ENCODE assay signal across 8 cellular contexts in the genomic region with DNA sequence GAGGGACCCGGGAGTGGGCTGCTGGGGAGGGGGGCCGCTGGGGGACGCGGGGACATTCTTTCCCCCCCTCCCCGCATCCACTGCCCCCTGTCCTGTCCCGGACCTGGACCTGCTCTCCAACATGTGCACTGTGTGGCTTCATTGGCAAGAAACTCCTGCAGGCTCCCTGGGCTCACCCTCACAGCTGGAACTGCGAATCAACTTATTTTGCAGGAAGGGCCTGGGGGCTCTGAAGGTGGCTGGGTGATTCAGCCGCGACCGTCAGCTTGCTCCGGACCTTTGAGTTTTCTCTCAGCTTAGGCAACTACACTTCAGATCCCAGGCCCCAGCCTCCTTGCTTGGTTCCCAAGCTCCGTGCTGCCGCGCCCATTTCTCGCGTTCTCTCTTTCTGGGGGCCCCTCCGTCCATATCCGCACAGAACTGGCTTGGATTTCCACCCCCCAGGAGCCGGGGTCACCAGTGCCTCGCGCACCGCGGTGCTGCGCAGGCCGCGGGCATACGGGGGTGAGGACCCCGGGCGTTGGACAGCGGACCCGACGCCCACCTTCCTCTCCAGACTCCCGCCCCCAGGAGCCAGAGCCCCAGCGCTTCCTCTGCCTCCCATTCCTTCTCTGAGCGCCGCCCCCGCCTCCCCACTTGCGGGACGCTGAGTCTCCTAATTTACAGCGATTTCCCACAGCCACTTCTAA. TPM values are rescaled to one million over a fixed set of nuclear protein-coding genes. Genes with fewer than 3 reads are reported as not detected.
DNase-seq lines count a peak whose midpoint lies in the region; ATAC-seq and TF ChIP-seq lines count a peak whose summit lies in the region.

No MANE protein-coding gene starts in this region.

- H4K20me1 ChIP-seq in KMS-11 (ENCODE audit: insufficient read depth): peaks cover 3% of the 10 kb centered on the region; the same call in 1 of the 2 replicates

- peak overlapping the region; percentile 35; the same call in 1 of the 2 replicates for H2AFZ ChIP-seq in KMS-11 (ENCODE audit: low read depth)

- H3K27ac ChIP-seq in KMS-11 (peak overlapping the region; percentile 79), upper lobe of left lung (peak overlapping the region; percentile 96 to 99 (median 98))

- TF ChIP-seq EP300 in upper lobe of left lung (IDR thresholded peaks at IDR 0.05): no peak

- in situ Hi-C loops in G401 (cut with HindIII; ENCODE audit: low sequenced_read_pairs): no loop called here

- H3K27me3 ChIP-seq in KMS-11 (ENCODE audit: insufficient read depth, low read depth) (no peaks in the 10 kb centered on the region), upper lobe of left lung (peaks cover 0 to 4% (median 0%) of the 10 kb centered on the region in 4 donors)

- peak overlapping the region; percentile 70 for H3K4me2 ChIP-seq in KMS-11

- WGBS in lower leg skin, 2 donors: 0 to 1% methylated on average over 37 to 40 of the region's 40 CpGs
- WGBS in upper lobe of left lung, 2 donors: 12 to 17% methylated on average over 29 to 36 of the region's 40 CpGs

- TF ChIP-seq CTCF in KMS-11 (conservative IDR thresholded peaks at IDR 0.05; ENCODE audit: low read depth, low read length): no peak
- no peak for TF ChIP-seq CTCF in lower leg skin (IDR thresholded peaks at IDR 0.05)
- TF ChIP-seq CTCF in upper lobe of left lung (IDR thresholded peaks at IDR 0.05): no peak

- intact Hi-C loops in lower leg skin (cut with DNase I; ENCODE audit: low total_unique reads): no loop called here

- H3K4me1 Mint-ChIP-seq in central memory CD8-positive, alpha-beta T cell: peaks cover 64% of the 10 kb centered on the region

- H3K9me3 ChIP-seq in upper lobe of left lung: no peaks in the 10 kb centered on the region

- no peaks in the 10 kb centered on the region for H3K36me3 ChIP-seq in KMS-11 (ENCODE audit: insufficient read depth)
- H3K36me3 ChIP-seq in upper lobe of left lung: no peaks in the 10 kb centered on the region

- H3K4me1 ChIP-seq in KMS-11 (ENCODE audit: low read depth, poor library complexity, severe bottlenecking) (peaks cover 55% of the 10 kb centered on the region), upper lobe of left lung (peaks cover 65 to 82% (median 75%) of the 10 kb centered on the region in 4 donors)

- peaks cover 44% of the 10 kb centered on the region for H3K79me2 ChIP-seq in KMS-11 (ENCODE audit: insufficient read depth, low read depth)

- no peaks in the 10 kb centered on the region for H3K9me3 Mint-ChIP-seq in central memory CD8-positive, alpha-beta T cell

- H3K27me3 Mint-ChIP-seq in central memory CD8-positive, alpha-beta T cell: no peaks in the 10 kb centered on the region

- H3K27ac Mint-ChIP-seq in central memory CD8-positive, alpha-beta T cell (ENCODE audit: low read depth): peak overlapping the region; percentile 96

- no peak for ATAC-seq in central memory CD8-positive, alpha-beta T cell (replicated peaks; ENCODE audit: extremely low read depth, poor library complexity, severe bottlenecking)
- no peak for ATAC-seq in upper lobe of left lung (ENCODE audit: low FRiP score in 2 of 2)

- H3K4me3 ChIP-seq in KMS-11 (IDR thresholded peaks at IDR 0.05; ENCODE audit: insufficient read depth, low read depth, low read length) (no peak overlapping the region), lower leg skin (ENCODE audit: low read depth, poor library complexity, severe bottlenecking) (peak overlapping the region; percentile 99), upper lobe of left lung (peak overlapping the region; percentile 85 to 99 (median 92))

- H3K9ac ChIP-seq in KMS-11: peak overlapping the region; percentile 73; the same call in 1 of the 2 replicates

- H3K36me3 Mint-ChIP-seq in central memory CD8-positive, alpha-beta T cell (ENCODE audit: insufficient read depth): peaks cover 61% of the 10 kb centered on the region

- DNase-seq in AG08396 (ENCODE audit: low spot score) (peak; percentile 60), lower leg skin (ENCODE audit: low spot score in 2 of 2) (peak in 1 of 2 donors; percentile 93), upper lobe of left lung (peak in 1 of 2 donors; percentile 83), NCI-H748 (lab: John Stamatoyannopoulos, UW; ENCODE audit: unreplicated experiment) (no peak), G401 (ENCODE audit: low spot score) (no peak), inferior parietal cortex (ENCODE audit: extremely low spot score) (no peak)
- no peak for DNase-seq in central memory CD8-positive, alpha-beta T cell (ENCODE audit: low spot score in 2 of 2)

- peak overlapping the region; percentile 99 for H3K4me3 Mint-ChIP-seq in central memory CD8-positive, alpha-beta T cell

- TF ChIP-seq POLR2A in lower leg skin (IDR thresholded peaks at IDR 0.05) (no peak), upper lobe of left lung (IDR thresholded peaks at IDR 0.05) (no peak)

RNA-seq across cellular contexts. Expression of gene AHNAK, which starts 0.5 kb away (rescaled TPM):
- total RNA-seq in lower leg skin (1,000 to 10,000 TPM; 1,345 to 1,611 (median 1,532) TPM), upper lobe of left lung (1,000 to 10,000 TPM in 2 of 6 donors, 100 to 1,000 TPM in 4; 583 to 1,153 (median 829) TPM)
- total RNA-seq in G401 (2014; rRNA removed; shearing (Covaris generic)): 161 and 197 TPM in 2 replicates

RNA-seq across cellular contexts. Expression of gene EEF1G, which starts 26.6 kb away (rescaled TPM):
- total RNA-seq in lower leg skin (1,000 to 10,000 TPM; 2,343 to 3,224 (median 2,571) TPM), upper lobe of left lung (100 to 1,000 TPM; 557 to 997 (median 889) TPM)
- 3,525 and 3,828 TPM in 2 replicates for total RNA-seq in G401 (2014; rRNA removed; shearing (Covaris generic))

RNA-seq across cellular contexts. Expression of gene TUT1, which starts 44.2 kb away (rescaled TPM):
- total RNA-seq in lower leg skin: 10 to 100 TPM; 11.0 to 29.8 (median 15.8) TPM
- 10 to 100 TPM in 3 of 6 donors, 1 to 10 TPM in 3; 5.3 to 25.4 (median 11.7) TPM for total RNA-seq in upper lobe of left lung
- 16.5 and 17.6 TPM in 2 replicates for total RNA-seq in G401 (2014; rRNA removed; shearing (Covaris generic))

RNA-seq across cellular contexts. Expression of gene MTA2, which starts 54.6 kb away (rescaled TPM):
- total RNA-seq in lower leg skin (100 to 1,000 TPM in 2 of 4 donors, 10 to 100 TPM in 2; 91.3 to 139 (median 98.3) TPM), upper lobe of left lung (10 to 100 TPM; 57.6 to 88.0 (median 69.8) TPM)
- 190 and 224 TPM in 2 replicates for total RNA-seq in G401 (2014; rRNA removed; shearing (Covaris generic))
